1 cellular context compared by ENCODE assay signal in genomic region chr6:24524801-24525200, GRCh38.
TF ChIP-seq lines count a peak whose summit lies in the region.

No MANE protein-coding gene starts in this region.

TF ChIP-seq in GM12878, 131 proteins besides CTCF, POLR2A, EP300 and RAD21 (continued from another document):
- TF ChIP-seq, protein P1, sequence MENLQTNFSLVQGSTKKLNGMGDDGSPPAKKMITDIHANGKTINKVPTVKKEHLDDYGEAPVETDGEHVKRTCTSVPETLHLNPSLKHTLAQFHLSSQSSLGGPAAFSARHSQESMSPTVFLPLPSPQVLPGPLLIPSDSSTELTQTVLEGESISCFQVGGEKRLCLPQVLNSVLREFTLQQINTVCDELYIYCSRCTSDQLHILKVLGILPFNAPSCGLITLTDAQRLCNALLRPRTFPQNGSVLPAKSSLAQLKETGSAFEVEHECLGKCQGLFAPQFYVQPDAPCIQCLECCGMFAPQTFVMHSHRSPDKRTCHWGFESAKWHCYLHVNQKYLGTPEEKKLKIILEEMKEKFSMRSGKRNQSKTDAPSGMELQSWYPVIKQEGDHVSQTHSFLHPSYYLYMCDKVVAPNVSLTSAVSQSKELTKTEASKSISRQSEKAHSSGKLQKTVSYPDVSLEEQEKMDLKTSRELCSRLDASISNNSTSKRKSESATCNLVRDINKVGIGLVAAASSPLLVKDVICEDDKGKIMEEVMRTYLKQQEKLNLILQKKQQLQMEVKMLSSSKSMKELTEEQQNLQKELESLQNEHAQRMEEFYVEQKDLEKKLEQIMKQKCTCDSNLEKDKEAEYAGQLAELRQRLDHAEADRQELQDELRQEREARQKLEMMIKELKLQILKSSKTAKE (IDR thresholded peaks at IDR 0.05; ENCODE audit: low read depth, poor library complexity, severe bottlenecking), result peak; percentile 27
- no peak for TF ChIP-seq SMAD5 (IDR thresholded peaks at IDR 0.05; ENCODE audit: low read depth)
TF ChIP-seq in GM12878: peak in this region for 5.
